8 cellular contexts compared by ENCODE assay signal in genomic region chr9:131609116-131609830, GRCh38.
DNase-seq lines count a peak whose midpoint lies in the region; TF ChIP-seq lines count a peak whose summit lies in the region.

No MANE protein-coding gene starts in this region.

- intact Hi-C loops in adrenal gland (cut with DNase I): no loop called here

- peak overlapping the region in 4 of 5 donors; percentile 76 to 91 (median 84) for H3K27ac ChIP-seq in adrenal gland

- peaks cover 0 to 5% of the 10 kb centered on the region in 2 donors for H3K36me3 ChIP-seq in adrenal gland (replicated peaks in 1 of 2)

- WGBS in adrenal gland, 4 donors: 45 to 59% (median 55%) methylated on average over 14 of the region's 14 CpGs

- no peaks in the 10 kb centered on the region for H3K27me3 ChIP-seq in adrenal gland

- no peak for TF ChIP-seq CTCF in adrenal gland (IDR thresholded peaks at IDR 0.05)

- TF ChIP-seq POLR2A in adrenal gland (IDR thresholded peaks at IDR 0.05): no peak

- no peak overlapping the region for H3K4me3 ChIP-seq in adrenal gland

- H3K9me3 ChIP-seq in adrenal gland (replicated peaks in 1 of 3): no peaks in the 10 kb centered on the region

- DNase-seq in GM03348 (ENCODE audit: low spot score): peak; percentile 64
- peak in 6 of 7 donors; percentile 43 to 76 (median 60) for DNase-seq in adrenal gland
- peak; percentile 79 for DNase-seq in glomerular visceral epithelial cell (ENCODE audit: extremely low spot score)
- DNase-seq in renal cortical epithelial cell (ENCODE audit: low read depth): peak; percentile 70
- DNase-seq in NCI-H524 treated with DMSO at 0.1 percent for 48 hours (lab: John Stamatoyannopoulos, UW): no peak
- DNase-seq in activated CD8-positive, alpha-beta memory T cell treated with anti-CD3 and anti-CD28 coated beads, Interleukin-2, amount 50 U/mL, for 48 hours: no peak
- DNase-seq in SHP77 (lab: John Stamatoyannopoulos, UW): no peak
- DNase-seq in activated CD4-positive, alpha-beta T cell treated with anti-CD3 and anti-CD28 coated beads, Interleukin-2, amount 50 U/mL, for 1 hour: no peak

- H3K4me1 ChIP-seq in adrenal gland (replicated peaks in 1 of 2): peaks cover 14 to 25% of the 10 kb centered on the region in 2 donors

Comparison
In these comparisons a context has a peak if more than half of its experiments do, and no peak if none do; other contexts are left out.
1. DNase-seq: peak in GM03348 (single experiment), adrenal gland (6 of 7), glomerular visceral epithelial cell (single experiment) and renal cortical epithelial cell (single experiment); none in NCI-H524 treated with DMSO at 0.1 percent for 48 hours (single experiment), activated CD8-positive, alpha-beta memory T cell treated with anti-CD3 and anti-CD28 coated beads, Interleukin-2, amount 50 U/mL, for 48 hours (single experiment), SHP77 (0 of 2) and activated CD4-positive, alpha-beta T cell treated with anti-CD3 and anti-CD28 coated beads, Interleukin-2, amount 50 U/mL, for 1 hour (single experiment).